ENCODE assay signal across 18 cellular contexts in the genomic region with DNA sequence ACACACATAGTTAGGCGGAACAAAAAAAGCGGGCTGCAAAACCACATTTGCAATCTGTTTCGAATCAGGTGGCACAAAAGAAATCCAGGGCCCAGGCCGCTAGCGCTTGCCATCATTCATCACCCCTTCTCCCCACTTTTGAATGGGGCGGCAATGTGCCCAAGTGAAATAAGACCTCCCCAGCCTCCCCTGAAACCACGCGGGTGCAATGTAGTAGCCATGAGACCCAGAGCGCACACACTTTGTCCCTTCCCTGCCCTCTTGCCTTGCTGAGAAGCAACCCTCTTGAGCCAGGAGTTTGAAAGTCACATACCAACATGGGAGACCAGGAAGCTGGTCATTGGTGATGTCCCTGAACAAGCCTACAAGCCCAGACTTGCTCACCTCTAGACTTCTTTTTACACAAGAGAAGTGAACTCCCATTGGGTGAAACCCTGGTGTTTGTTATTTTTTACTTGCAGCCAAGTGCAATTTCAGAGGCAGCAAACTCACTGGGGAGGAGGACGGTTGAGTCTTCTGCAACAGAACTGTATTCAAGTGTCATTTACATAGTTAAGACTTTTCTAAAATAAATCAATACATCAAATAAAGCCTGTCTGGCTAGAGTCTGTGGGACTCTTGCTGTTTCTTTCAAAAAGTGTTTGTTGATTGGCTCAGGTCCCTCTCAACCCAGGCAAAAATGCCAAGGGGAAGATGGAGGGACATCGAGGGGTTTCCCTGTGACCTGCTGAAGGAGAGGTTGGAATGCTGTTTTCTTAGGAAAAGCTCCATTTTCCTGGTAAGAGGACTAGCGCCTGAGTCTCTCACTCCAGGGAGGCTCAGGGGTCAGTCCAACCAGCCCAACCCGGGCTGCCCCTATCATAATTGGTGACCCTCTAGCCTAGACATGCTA.
DNase-seq lines count a peak whose midpoint lies in the region; ATAC-seq, FAIRE-seq and TF ChIP-seq lines count a peak whose summit lies in the region.
"Had no signal": no experiment of that assay in that cellular context is flagged by ENCODE, and none has a peak within 500 bp of the region (broad histone marks: within the 10 kb centered on the region; RNA-seq: fewer than 3 reads in every experiment).

No MANE protein-coding gene starts in this region.

- no peak for TF ChIP-seq POLR2A in prostate gland (IDR thresholded peaks at IDR 0.05)

- H4K20me1 ChIP-seq in astrocyte (ENCODE audit: insufficient read depth, low read length), result no peaks in the 10 kb centered on the region

- H3K36me3 ChIP-seq in astrocyte (ENCODE audit: insufficient read depth, low read length) (no peaks in the 10 kb centered on the region), prostate gland (no peaks in the 10 kb centered on the region)
- H3K36me3 ChIP-seq: sigmoid colon, upper lobe of left lung had no signal

- H3K27me3 ChIP-seq in astrocyte (ENCODE audit: insufficient read depth, low read length) (no peaks in the 10 kb centered on the region), prostate gland (replicated peaks; ENCODE audit: insufficient read depth) (no peaks in the 10 kb centered on the region)
- H3K27me3 ChIP-seq: sigmoid colon, upper lobe of left lung had no signal

- intact Hi-C loops in prostate gland (cut with DNase I), result no loop called here
- intact Hi-C loops in activated CD4-positive, alpha-beta T cell treated with anti-CD3 and anti-CD28 coated beads for 36 hours (cut with DNase I, micrococcal nuclease), result no loop called here

- H3K4me2 ChIP-seq in astrocyte (ENCODE audit: low read length), result no peak overlapping the region

- POLR2A ChIA-PET in activated CD4-positive, alpha-beta T cell treated with anti-CD3 and anti-CD28 coated beads for 36 hours (lab: Charles Lee), result no interaction called here

- CTCF ChIA-PET in activated CD4-positive, alpha-beta T cell treated with anti-CD3 and anti-CD28 coated beads for 36 hours (lab: Charles Lee), result no interaction called here

- DNase-seq in NCI-H446 treated with DMSO at 0.1 percent for 48 hours (lab: John Stamatoyannopoulos, UW) (peak; percentile 18), NCI-H446 (lab: John Stamatoyannopoulos, UW) (no peak), NCI-H146 treated with DMSO at 0.1 percent for 48 hours (lab: John Stamatoyannopoulos, UW; ENCODE audit: unreplicated experiment) (peak; percentile 66), astrocyte (ENCODE audit: low read depth) (peak; percentile 10), prostate gland (ENCODE audit: low spot score) (peak; percentile 44), hippocampal formation (lab: John Stamatoyannopoulos, UW) (no peak), foreskin melanocyte (no peak)
- no peak for DNase-seq in activated CD4-positive, alpha-beta T cell treated with anti-CD3 and anti-CD28 coated beads for 36 hours
- DNase-seq: activated CD8-positive, alpha-beta memory T cell treated with anti-CD3 and anti-CD28 coated beads, Interleukin-2, amount 10 ng/mL, durations not matched to agents 7 days and 5 days; activated naive CD4-positive, alpha-beta T cell; effector CD4-positive, alpha-beta T cell; GOT3; NCI-H1694; sigmoid colon; stimulated activated CD4-positive, alpha-beta T cell treated with anti-CD3 and anti-CD28 coated beads, Interleukin-4, amount 100 ng/mL, for 1 hour; upper lobe of left lung had no signal

- H3K27me3 Mint-ChIP-seq in astrocyte (ENCODE audit: low read depth, unreplicated experiment), result peaks cover 36% of the 10 kb centered on the region
- H3K27me3 Mint-ChIP-seq in activated CD4-positive, alpha-beta T cell treated with anti-CD3 and anti-CD28 coated beads for 36 hours, result peaks cover 2% of the 10 kb centered on the region

- H3K4me3 ChIP-seq in astrocyte (ENCODE audit: insufficient read depth, low read depth, low read length) (no peak overlapping the region), prostate gland (no peak overlapping the region)
- H3K4me3 ChIP-seq: sigmoid colon, upper lobe of left lung had no signal

- H3K27ac Mint-ChIP-seq in astrocyte (ENCODE audit: unreplicated experiment), result no peak overlapping the region
- H3K27ac Mint-ChIP-seq in activated CD4-positive, alpha-beta T cell treated with anti-CD3 and anti-CD28 coated beads for 36 hours, result no peak overlapping the region
- H3K27ac Mint-ChIP-seq: activated CD8-positive, alpha-beta memory T cell treated with anti-CD3 and anti-CD28 coated beads, Interleukin-2, amount 10 ng/mL, durations not matched to agents 7 days and 5 days; memory B cell; WTC11 had no signal

- peaks cover 3% of the 10 kb centered on the region for H3K4me1 Mint-ChIP-seq in astrocyte (ENCODE audit: low read depth, unreplicated experiment)
- H3K4me1 Mint-ChIP-seq in activated CD4-positive, alpha-beta T cell treated with anti-CD3 and anti-CD28 coated beads for 36 hours, result no peaks in the 10 kb centered on the region
- H3K4me1 Mint-ChIP-seq: memory B cell had no signal

- no peaks in the 10 kb centered on the region for H3K79me2 ChIP-seq in astrocyte (ENCODE audit: insufficient read depth, low read length)

- H3K9me3 Mint-ChIP-seq in astrocyte (ENCODE audit: unreplicated experiment), result peaks cover 10% of the 10 kb centered on the region
- no peaks in the 10 kb centered on the region for H3K9me3 Mint-ChIP-seq in activated CD4-positive, alpha-beta T cell treated with anti-CD3 and anti-CD28 coated beads for 36 hours (ENCODE audit: low read depth)
- H3K9me3 Mint-ChIP-seq: memory B cell, WTC11 had no signal

- no peak overlapping the region for H3K4me3 Mint-ChIP-seq in astrocyte (ENCODE audit: unreplicated experiment)
- H3K4me3 Mint-ChIP-seq in activated CD4-positive, alpha-beta T cell treated with anti-CD3 and anti-CD28 coated beads for 36 hours, result no peak overlapping the region
- H3K4me3 Mint-ChIP-seq: activated CD8-positive, alpha-beta memory T cell treated with anti-CD3 and anti-CD28 coated beads, Interleukin-2, amount 10 ng/mL, durations not matched to agents 7 days and 5 days; memory B cell; WTC11 had no signal

- peaks cover 6% of the 10 kb centered on the region for H3K4me1 ChIP-seq in astrocyte (ENCODE audit: insufficient read depth, low read length)
- no peaks in the 10 kb centered on the region for H3K4me1 ChIP-seq in prostate gland (replicated peaks)

- no peak overlapping the region for H2AFZ ChIP-seq in astrocyte (ENCODE audit: low read depth, low read length)

- no peak overlapping the region for H3K27ac ChIP-seq in astrocyte (ENCODE audit: low read depth, low read length)
- H3K27ac ChIP-seq in prostate gland, result no peak overlapping the region
- H3K27ac ChIP-seq: sigmoid colon, upper lobe of left lung had no signal

- no peak for ATAC-seq in activated CD4-positive, alpha-beta T cell treated with anti-CD3 and anti-CD28 coated beads for 36 hours
- ATAC-seq: activated CD8-positive, alpha-beta memory T cell treated with anti-CD3 and anti-CD28 coated beads, Interleukin-2, amount 10 ng/mL, durations not matched to agents 7 days and 5 days; WTC11 had no signal

- no peak for TF ChIP-seq CTCF in astrocyte (IDR thresholded peaks at IDR 0.05; ENCODE audit: insufficient read depth, low read depth, low read length)
- no peak for TF ChIP-seq CTCF in prostate gland (IDR thresholded peaks at IDR 0.05)

- no peak overlapping the region for H3K9ac ChIP-seq in astrocyte (ENCODE audit: low read length)

- H3K36me3 Mint-ChIP-seq in astrocyte (ENCODE audit: low read depth, unreplicated experiment), result no peaks in the 10 kb centered on the region
- no peaks in the 10 kb centered on the region for H3K36me3 Mint-ChIP-seq in activated CD4-positive, alpha-beta T cell treated with anti-CD3 and anti-CD28 coated beads for 36 hours (ENCODE audit: low read depth)
- H3K36me3 Mint-ChIP-seq: activated CD8-positive, alpha-beta memory T cell treated with anti-CD3 and anti-CD28 coated beads, Interleukin-2, amount 10 ng/mL, durations not matched to agents 7 days and 5 days; memory B cell; WTC11 had no signal

- WGBS in prostate gland, result 74% methylated on average over 13 of the region's 13 CpGs

- no peak for FAIRE-seq in astrocyte (lab: Jason Lieb, UNC)

- H3K9me3 ChIP-seq in astrocyte (ENCODE audit: insufficient read depth, low read depth, low read length) (no peaks in the 10 kb centered on the region), prostate gland (no peaks in the 10 kb centered on the region)
- H3K9me3 ChIP-seq: sigmoid colon, upper lobe of left lung had no signal

Comparison
In these comparisons a context has a peak if more than half of its experiments do, and no peak if none do; other contexts are left out.
1. DNase-seq: peak in NCI-H446 treated with DMSO at 0.1 percent for 48 hours (single experiment), NCI-H146 treated with DMSO at 0.1 percent for 48 hours (single experiment), astrocyte (single experiment) and prostate gland (single experiment); none in NCI-H446 (0 of 2), hippocampal formation (0 of 2), foreskin melanocyte (single experiment) and activated CD4-positive, alpha-beta T cell treated with anti-CD3 and anti-CD28 coated beads for 36 hours (single experiment).